ENCODE assay signal across 1 cellular context in the genomic region with DNA sequence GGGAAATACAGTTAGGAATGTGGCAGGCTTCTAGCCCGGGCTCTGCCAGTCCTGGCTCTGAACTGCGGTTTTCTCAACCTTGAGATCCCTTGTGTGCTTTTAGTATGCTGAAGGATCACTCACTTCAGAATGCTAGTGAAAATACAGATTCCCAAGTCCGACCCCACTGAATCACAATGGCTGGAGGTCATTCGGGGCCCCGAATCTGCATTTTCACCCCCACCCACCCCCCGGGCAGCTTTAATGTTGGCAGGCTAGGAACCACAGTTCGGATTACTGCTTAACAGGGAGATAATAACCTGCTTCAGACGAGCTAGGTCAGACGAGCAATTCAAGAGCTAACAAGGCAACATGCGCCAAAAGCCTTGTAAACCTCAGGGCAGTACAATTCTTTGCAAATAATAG.
TF ChIP-seq lines count a peak whose summit lies in the region.

No MANE protein-coding gene starts in this region.

TF ChIP-seq in H1, 55 proteins besides CTCF, POLR2A, EP300 and RAD21 (continued from another document):
- TF ChIP-seq SP1 (IDR thresholded peaks at IDR 0.05; ENCODE audit: low read depth, low read length) (no peak), RFX5 (IDR thresholded peaks at IDR 0.05; ENCODE audit: borderline replicate concordance, low read depth, low read length) (no peak), KDM4A (IDR thresholded peaks at IDR 0.05; ENCODE audit: low read depth, low read length, severe bottlenecking) (no peak), HDAC2 (IDR thresholded peaks at IDR 0.05; ENCODE audit: borderline replicate concordance in 1 of 2, low read depth in 2 of 2, low read length in 2 of 2) (no peak), SUZ12 (IDR thresholded peaks at IDR 0.05; ENCODE audit: low read length) (no peak), POLR2AphosphoS5 (IDR thresholded peaks at IDR 0.05; ENCODE audit: low read depth, low read length) (no peak), NRF1 (IDR thresholded peaks at IDR 0.05; ENCODE audit: low read depth, low read length) (no peak), SRF (IDR thresholded peaks at IDR 0.05; ENCODE audit: low read depth, low read length) (no peak), RBBP5 (IDR thresholded peaks at IDR 0.05; ENCODE audit: borderline replicate concordance, low read depth, low read length) (no peak), ZNF274 (IDR thresholded peaks at IDR 0.05; ENCODE audit: borderline replicate concordance, extremely low read depth, low read length) (no peak), BRCA1 (IDR thresholded peaks at IDR 0.05; ENCODE audit: low read depth, low read length) (no peak), JUN (IDR thresholded peaks at IDR 0.05; ENCODE audit: low read depth, low read length) (no peak), RXRA (IDR thresholded peaks at IDR 0.05; ENCODE audit: insufficient read depth, low read depth, low read length) (no peak), HDAC6 (IDR thresholded peaks at IDR 0.05; ENCODE audit: low read depth, low read length) (no peak)
